ENCODE assay signal across 25 cellular contexts in genomic region chr10:28781296-28781695, GRCh38.
A peak's percentile ranks its signal among the peaks of the same experiment; 100 is the strongest.
DNase-seq lines count a peak whose midpoint lies in the region; ATAC-seq, FAIRE-seq and TF ChIP-seq lines count a peak whose summit lies in the region.
"Had no signal": no experiment of that assay in that cellular context is flagged by ENCODE, and none has a peak within 500 bp of the region (broad histone marks: within the 10 kb centered on the region; RNA-seq: fewer than 3 reads in every experiment).

No MANE protein-coding gene starts in this region.

- H3K9me3 ChIP-seq in HepG2 (ENCODE audit: low read length) (no peaks in the 10 kb centered on the region), right lobe of liver (no peaks in the 10 kb centered on the region)
- H3K9me3 ChIP-seq: BE2C, BLaER1 had no signal

- no peaks in the 10 kb centered on the region for H4K20me1 ChIP-seq in HepG2 (ENCODE audit: insufficient read depth, low read length)
- H4K20me1 ChIP-seq: BLaER1 had no signal

- no peak for FAIRE-seq in HepG2 (lab: Jason Lieb, UNC)
- FAIRE-seq: A204.1, GM12878, GM12892, GM18507 had no signal

- in situ Hi-C loops in HepG2 (cut with HindIII; ENCODE audit: extremely low pct_ligation_motif_present, low pct_unique_long_range_greater_than_20kb): no loop called here

- H3K36me3 ChIP-seq in HepG2 (replicated peaks in 1 of 2; ENCODE audit: control insufficient read depth in 1 of 2, insufficient read depth in 2 of 2, low read length in 2 of 2) (no peaks in the 10 kb centered on the region), right lobe of liver (no peaks in the 10 kb centered on the region)
- H3K36me3 ChIP-seq: BE2C, BLaER1 had no signal

- TF ChIP-seq POLR2A in HepG2 (IDR thresholded peaks at IDR 0.05; ENCODE audit: insufficient read depth in 1 of 2, low read depth in 2 of 2, low read length in 2 of 2) (no peak), right lobe of liver (IDR thresholded peaks at IDR 0.05) (no peak)

- ATAC-seq in HepG2 (no peak), right lobe of liver (no peak)
- ATAC-seq: GM12878 had no signal

- POLR2A ChIA-PET in HepG2 (lab: Yijun Ruan, JAX) (no interaction called here), HEK293T (lab: Yijun Ruan, JAX) (no interaction called here)

- TF ChIP-seq EP300 in HepG2 (IDR thresholded peaks at IDR 0.05; ENCODE audit: low read depth in 2 of 2, low read length in 2 of 2) (no peak), HepG2 (CRISPR knock-in tag; IDR thresholded peaks at IDR 0.05; ENCODE audit: borderline replicate concordance) (no peak)

- peaks cover 24% of the 10 kb centered on the region for H3K4me1 ChIP-seq in HepG2 (ENCODE audit: insufficient read depth, low read length)
- H3K4me1 ChIP-seq in right lobe of liver: no peaks in the 10 kb centered on the region
- H3K4me1 ChIP-seq: BLaER1 had no signal

- no peak overlapping the region for H2AFZ ChIP-seq in HepG2 (ENCODE audit: low read length)

- no peaks in the 10 kb centered on the region for H3K79me2 ChIP-seq in HepG2 (ENCODE audit: insufficient read depth, low read length)

- 38% methylated on average over 5 of the region's 5 CpGs for WGBS in HepG2 (ENCODE audit: low lambda C conversion rate)
- WGBS in right lobe of liver (ENCODE audit: insufficient coverage, low coverage, low lambda C conversion rate, missing lambda C conversion rate): 78% methylated on average over 5 of the region's 5 CpGs

- H3K4me3 ChIP-seq in HepG2 (replicated peaks in 1 of 3; ENCODE audit: insufficient read depth in 1 of 3, low read depth in 2 of 3, low read length in 3 of 3): no peak overlapping the region
- H3K4me3 ChIP-seq in right lobe of liver: no peak overlapping the region
- H3K4me3 ChIP-seq: BLaER1, GM12878 had no signal

- intact Hi-C loops in HepG2 (cut with micrococcal nuclease; ENCODE audit: unreplicated experiment): no loop called here
- intact Hi-C loops in right lobe of liver (cut with DNase I): no loop called here

- DNase-seq in HepG2 (ENCODE audit: low spot score): no peak
- no peak for DNase-seq in right lobe of liver
- no peak for DNase-seq in HEK293T (ENCODE audit: extremely low spot score)
- no peak for DNase-seq in retina
- DNase-seq in stimulated activated naive CD4-positive, alpha-beta T cell treated with Interleukin-2 at 50 U/mL for 16 hours (lab: John Stamatoyannopoulos, UW): no peak
- DNase-seq: 8988T; ACHN; BE2C; C1 segment of cervical spinal cord; CD4-positive, alpha-beta memory T cell; CD4-positive, CD25-positive, alpha-beta regulatory T cell; CD8-positive, alpha-beta memory T cell; COR-L47; DMS 273 treated with DMSO at 0.1 percent for 48 hours; DMS153; DMS53; DMS79; DND-41; EL; GDM1 had no signal

- no peak overlapping the region for H3K9ac ChIP-seq in HepG2 (ENCODE audit: insufficient read depth, low read depth, low read length)
- H3K9ac ChIP-seq: BLaER1 had no signal

- no peak for TF ChIP-seq CTCF in HepG2 (CRISPR knock-in tag; IDR thresholded peaks at IDR 0.05)
- no peak for TF ChIP-seq CTCF in right lobe of liver (IDR thresholded peaks at IDR 0.05)

- CTCF ChIA-PET in HepG2 (lab: Yijun Ruan, JAX; ENCODE audit: low intra/inter-chr PET ratio, low total read pairs): no interaction called here
- CTCF ChIA-PET in HEK293T (lab: Yijun Ruan, JAX): no interaction called here

- H3K4me2 ChIP-seq in HepG2 (ENCODE audit: low read depth, low read length): no peak overlapping the region
- H3K4me2 ChIP-seq: BLaER1 had no signal

- BruUV-seq in HepG2 (replicated peaks; lab: Mats Ljungman, UMichigan): no TSS peak

- H3K27me3 ChIP-seq in HepG2 (ENCODE audit: control insufficient read depth in 1 of 2, insufficient read depth in 2 of 2, low read length in 2 of 2) (no peaks in the 10 kb centered on the region), right lobe of liver (no peaks in the 10 kb centered on the region)
- H3K27me3 ChIP-seq: BE2C, BLaER1 had no signal

- no peak for TF ChIP-seq RAD21 in HepG2 (CRISPR knock-in tag; IDR thresholded peaks at IDR 0.05)

- H3K27ac ChIP-seq in HepG2 (ENCODE audit: extremely low read length, insufficient read depth, low read length) (no peak overlapping the region), right lobe of liver (no peak overlapping the region)
- H3K27ac ChIP-seq: BLaER1 had no signal

TF ChIP-seq in HEK293T, 16 proteins besides CTCF, POLR2A, EP300 and RAD21:
- TF ChIP-seq BHLHE40 (IDR thresholded peaks at IDR 0.05; ENCODE audit: borderline replicate concordance) (no peak), ELF4 (IDR thresholded peaks at IDR 0.05) (0 out of 2 replicates have a peak, but pooled peaks have one; percentile 14)
TF ChIP-seq in HEK293T: peak in this region for 1.
